14 cellular contexts compared by ENCODE assay signal in the genomic region with DNA sequence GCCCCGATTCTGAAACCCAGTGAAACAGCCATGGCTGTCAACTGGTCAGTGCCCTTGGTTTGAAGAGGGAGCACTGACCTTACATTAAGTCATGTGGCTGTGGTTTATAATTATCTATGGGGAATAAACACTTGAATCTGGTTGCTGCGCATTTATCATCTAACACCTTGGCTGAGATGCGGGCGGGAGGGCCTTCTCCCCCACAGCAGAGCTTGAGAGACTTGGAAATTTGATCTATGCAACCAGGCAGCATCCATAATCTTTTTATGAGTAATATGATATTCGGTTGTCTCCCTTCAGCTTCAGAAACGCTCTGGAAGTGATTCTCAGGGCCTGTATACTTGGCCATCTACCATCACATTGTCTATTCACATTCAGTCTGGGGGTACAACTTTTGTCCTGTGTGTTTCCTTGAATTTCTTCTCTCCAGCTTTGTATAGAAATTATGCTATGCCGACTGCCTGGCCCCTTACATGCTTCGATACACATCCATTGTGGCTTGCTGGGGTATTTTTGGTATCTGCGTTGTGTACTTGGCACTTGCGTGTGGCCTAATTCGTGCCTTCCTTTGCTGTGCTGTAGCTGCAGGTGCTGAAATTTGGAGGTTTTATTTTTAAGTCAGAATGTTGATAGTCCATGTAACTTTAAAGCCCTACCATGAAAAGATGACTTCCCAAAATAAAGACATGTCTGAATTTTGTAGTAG.
DNase-seq lines count a peak whose midpoint lies in the region; TF ChIP-seq lines count a peak whose summit lies in the region.
"Had no signal": no experiment of that assay in that cellular context is flagged by ENCODE, and none has a peak within 500 bp of the region (broad histone marks: within the 10 kb centered on the region; RNA-seq: fewer than 3 reads in every experiment).

No MANE protein-coding gene starts in this region.

- no peak for DNase-seq in activated CD4-positive, alpha-beta T cell treated with anti-CD3 and anti-CD28 coated beads, Interleukin-2, amount 10 ng/mL, durations not matched to agents 7 days and 5 days
- no peak for DNase-seq in activated CD4-positive, alpha-beta T cell treated with anti-CD3 and anti-CD28 coated beads, Interleukin-2, amount 10 ng/mL, durations not matched to agents 24 days and 14 days
- DNase-seq in NCI-H2171 treated with DMSO at 0.1 percent for 48 hours (lab: John Stamatoyannopoulos, UW): peak; percentile 88
- no peak for DNase-seq in activated naive CD8-positive, alpha-beta T cell treated with anti-CD3 and anti-CD28 coated beads for 36 hours
- DNase-seq in HAP-1 (ENCODE audit: low spot score in 2 of 2): no peak
- DNase-seq in testis: no peak
- DNase-seq in iPS-NIHi11 (ENCODE audit: low spot score): no peak
- DNase-seq: activated CD8-positive, alpha-beta memory T cell treated with anti-CD3 and anti-CD28 coated beads for 24 hours; MG63; stimulated activated CD4-positive, alpha-beta T cell treated with anti-CD3 and anti-CD28 coated beads, Interleukin-2, amount 100 ng/mL, for 48 hours; stimulated activated naive B cell treated with anti-CD40 and anti-IgM and Interleukin-4, amounts not matched to agents 10 μg/mL and 1 μg/mL and 100 μg/mL, for 72 hours had no signal

- H3K27me3 Mint-ChIP-seq in activated CD4-positive, alpha-beta T cell treated with anti-CD3 and anti-CD28 coated beads, Interleukin-2, amount 10 ng/mL, durations not matched to agents 7 days and 5 days: no peaks in the 10 kb centered on the region
- H3K27me3 Mint-ChIP-seq in activated CD4-positive, alpha-beta T cell treated with anti-CD3 and anti-CD28 coated beads, Interleukin-2, amount 10 ng/mL, durations not matched to agents 24 days and 14 days: no peaks in the 10 kb centered on the region
- no peaks in the 10 kb centered on the region for H3K27me3 Mint-ChIP-seq in activated naive CD8-positive, alpha-beta T cell treated with anti-CD3 and anti-CD28 coated beads for 36 hours
- H3K27me3 Mint-ChIP-seq in nephron (ENCODE audit: low read depth): peaks cover 3% of the 10 kb centered on the region

- peaks cover 7% of the 10 kb centered on the region for H3K9me3 Mint-ChIP-seq in activated CD4-positive, alpha-beta T cell treated with anti-CD3 and anti-CD28 coated beads, Interleukin-2, amount 10 ng/mL, durations not matched to agents 7 days and 5 days
- H3K9me3 Mint-ChIP-seq in activated CD4-positive, alpha-beta T cell treated with anti-CD3 and anti-CD28 coated beads, Interleukin-2, amount 10 ng/mL, durations not matched to agents 24 days and 14 days: no peaks in the 10 kb centered on the region
- peaks cover 1% of the 10 kb centered on the region for H3K9me3 Mint-ChIP-seq in activated naive CD8-positive, alpha-beta T cell treated with anti-CD3 and anti-CD28 coated beads for 36 hours
- H3K9me3 Mint-ChIP-seq in nephron: no peaks in the 10 kb centered on the region
- H3K9me3 Mint-ChIP-seq: stimulated activated naive B cell treated with anti-CD40 and anti-IgM and Interleukin-4, amounts not matched to agents 10 μg/mL and 1 μg/mL and 100 μg/mL, for 72 hours; T-helper 1 cell treated with Interleukin-12 subunit alpha and Interleukin-12 subunit beta and Interleukin-4 antibody, amounts not matched to agents 30 μg/mL and 1 μg/mL, for 36 hours had no signal

- 73 to 81% methylated on average over 11 of the region's 11 CpGs for WGBS in testis, 2 donors

- H3K4me3 Mint-ChIP-seq in activated CD4-positive, alpha-beta T cell treated with anti-CD3 and anti-CD28 coated beads, Interleukin-2, amount 10 ng/mL, durations not matched to agents 7 days and 5 days: peak overlapping the region; percentile 23
- H3K4me3 Mint-ChIP-seq in activated CD4-positive, alpha-beta T cell treated with anti-CD3 and anti-CD28 coated beads, Interleukin-2, amount 10 ng/mL, durations not matched to agents 24 days and 14 days: no peak overlapping the region
- H3K4me3 Mint-ChIP-seq in activated naive CD8-positive, alpha-beta T cell treated with anti-CD3 and anti-CD28 coated beads for 36 hours: peak overlapping the region; percentile 26
- H3K4me3 Mint-ChIP-seq in nephron: no peak overlapping the region
- H3K4me3 Mint-ChIP-seq: stimulated activated naive B cell treated with anti-CD40 and anti-IgM and Interleukin-4, amounts not matched to agents 10 μg/mL and 1 μg/mL and 100 μg/mL, for 72 hours had no signal

- TF ChIP-seq CTCF in nephron (IDR thresholded peaks at IDR 0.05; ENCODE audit: unreplicated experiment in 3 of 3) (no peak), testis (IDR thresholded peaks at IDR 0.05) (no peak)

- peak overlapping the region; percentile 82 for H3K27ac Mint-ChIP-seq in activated CD4-positive, alpha-beta T cell treated with anti-CD3 and anti-CD28 coated beads, Interleukin-2, amount 10 ng/mL, durations not matched to agents 7 days and 5 days
- no peak overlapping the region for H3K27ac Mint-ChIP-seq in activated CD4-positive, alpha-beta T cell treated with anti-CD3 and anti-CD28 coated beads, Interleukin-2, amount 10 ng/mL, durations not matched to agents 24 days and 14 days
- peak overlapping the region; percentile 74 for H3K27ac Mint-ChIP-seq in activated naive CD8-positive, alpha-beta T cell treated with anti-CD3 and anti-CD28 coated beads for 36 hours
- H3K27ac Mint-ChIP-seq in nephron: peak overlapping the region; percentile 13 to 90 (median 22)
- H3K27ac Mint-ChIP-seq: stimulated activated naive B cell treated with anti-CD40 and anti-IgM and Interleukin-4, amounts not matched to agents 10 μg/mL and 1 μg/mL and 100 μg/mL, for 72 hours had no signal

- H3K27me3 ChIP-seq in HAP-1 (ENCODE audit: low read depth) (no peaks in the 10 kb centered on the region), testis (no peaks in the 10 kb centered on the region)
- H3K27me3 ChIP-seq: MG63 had no signal

- intact Hi-C loops in activated CD4-positive, alpha-beta T cell treated with anti-CD3 and anti-CD28 coated beads, Interleukin-2, amount 10 ng/mL, durations not matched to agents 24 days and 14 days (cut with micrococcal nuclease): loop anchor here (5.0 kb wide), 1 partner anchor 71 kb away; no protein-coding TSS in a partner anchor
- intact Hi-C loops in testis (cut with DNase I; ENCODE audit: low total_unique reads): no loop called here

- POLR2A ChIA-PET in activated CD4-positive, alpha-beta T cell treated with anti-CD3 and anti-CD28 coated beads, Interleukin-2, amount 10 ng/mL, durations not matched to agents 7 days and 5 days (lab: Charles Lee): no interaction called here

- H3K36me3 ChIP-seq in HAP-1 (replicated peaks) (no peaks in the 10 kb centered on the region), testis (ENCODE audit: low read depth, missing control alignments) (no peaks in the 10 kb centered on the region)
- H3K36me3 ChIP-seq: MG63 had no signal

- in situ Hi-C loops in HAP-1 (cut with MboI; ENCODE audit: low sequenced_read_pairs): no loop called here

- CTCF ChIA-PET in activated CD4-positive, alpha-beta T cell treated with anti-CD3 and anti-CD28 coated beads, Interleukin-2, amount 10 ng/mL, durations not matched to agents 7 days and 5 days (lab: Charles Lee): interaction anchor here (1.1 kb wide), 1 partner anchor 14 kb away, joined by 3 read pairs; no protein-coding TSS in a partner anchor

- H3K9me3 ChIP-seq in HAP-1 (no peaks in the 10 kb centered on the region), testis (no peaks in the 10 kb centered on the region)
- H3K9me3 ChIP-seq: MG63 had no signal

- H3K4me3 ChIP-seq in HAP-1: no peak overlapping the region
- H3K4me3 ChIP-seq in testis: no peak overlapping the region
- H3K4me3 ChIP-seq: GM12878, MG63 had no signal

- peaks cover 79% of the 10 kb centered on the region for H3K4me1 Mint-ChIP-seq in activated CD4-positive, alpha-beta T cell treated with anti-CD3 and anti-CD28 coated beads, Interleukin-2, amount 10 ng/mL, durations not matched to agents 7 days and 5 days
- peaks cover 52% of the 10 kb centered on the region for H3K4me1 Mint-ChIP-seq in activated CD4-positive, alpha-beta T cell treated with anti-CD3 and anti-CD28 coated beads, Interleukin-2, amount 10 ng/mL, durations not matched to agents 24 days and 14 days
- peaks cover 76% of the 10 kb centered on the region for H3K4me1 Mint-ChIP-seq in activated naive CD8-positive, alpha-beta T cell treated with anti-CD3 and anti-CD28 coated beads for 36 hours
- peaks cover 65% of the 10 kb centered on the region for H3K4me1 Mint-ChIP-seq in nephron

- H3K36me3 Mint-ChIP-seq in activated CD4-positive, alpha-beta T cell treated with anti-CD3 and anti-CD28 coated beads, Interleukin-2, amount 10 ng/mL, durations not matched to agents 7 days and 5 days (ENCODE audit: low read depth): peaks cover 33% of the 10 kb centered on the region
- H3K36me3 Mint-ChIP-seq in activated CD4-positive, alpha-beta T cell treated with anti-CD3 and anti-CD28 coated beads, Interleukin-2, amount 10 ng/mL, durations not matched to agents 24 days and 14 days (ENCODE audit: low read depth): peaks cover 2% of the 10 kb centered on the region
- H3K36me3 Mint-ChIP-seq in activated naive CD8-positive, alpha-beta T cell treated with anti-CD3 and anti-CD28 coated beads for 36 hours: peaks cover 16% of the 10 kb centered on the region
- H3K36me3 Mint-ChIP-seq in nephron (ENCODE audit: low read depth): peaks cover 4% of the 10 kb centered on the region
- H3K36me3 Mint-ChIP-seq: stimulated activated naive B cell treated with anti-CD40 and anti-IgM and Interleukin-4, amounts not matched to agents 10 μg/mL and 1 μg/mL and 100 μg/mL, for 72 hours had no signal

- TF ChIP-seq POLR2A in testis (IDR thresholded peaks at IDR 0.05): no peak

- H3K27ac ChIP-seq in testis: no peak overlapping the region

- H3K4me1 ChIP-seq in HAP-1 (peaks cover 5% of the 10 kb centered on the region; the same call in 1 of the 2 replicates), testis (no peaks in the 10 kb centered on the region)

Comparison
In these comparisons a context has a peak if more than half of its experiments do, and no peak if none do; other contexts are left out.
1. H3K4me3 Mint-ChIP-seq: peak in activated CD4-positive, alpha-beta T cell treated with anti-CD3 and anti-CD28 coated beads, Interleukin-2, amount 10 ng/mL, durations not matched to agents 7 days and 5 days (single experiment) and activated naive CD8-positive, alpha-beta T cell treated with anti-CD3 and anti-CD28 coated beads for 36 hours (single experiment); none in activated CD4-positive, alpha-beta T cell treated with anti-CD3 and anti-CD28 coated beads, Interleukin-2, amount 10 ng/mL, durations not matched to agents 24 days and 14 days (single experiment) and nephron (0 of 3).